ENCODE assay signal across 23 cellular contexts in genomic region chr12:3267690-3268089, GRCh38.
"Had no signal": no experiment of that assay in that cellular context is flagged by ENCODE, and none has a peak within 500 bp of the region (broad histone marks: within the 10 kb centered on the region; RNA-seq: fewer than 3 reads in every experiment).

No MANE protein-coding gene starts in this region.

- ATAC-seq: mucosa of descending colon; natural killer cell treated with Interleukin-12 subunit alpha and Interleukin-12 subunit beta and Interleukin-15 and Interleukin-18, amount 100 ng/mL, for 72 hours; sciatic nerve; stimulated activated effector memory CD8-positive, alpha-beta T cell treated with anti-CD3 and anti-CD28 coated beads, Interleukin-12 subunit alpha, Interleukin-12 subunit beta, amount 100 ng/mL, for 72 hours had no signal

- H3K27me3 ChIP-seq: hepatocyte, stomach, tibial artery, upper lobe of left lung had no signal

- H3K4me1 ChIP-seq: parathyroid adenoma had no signal

- H3K4me2 ChIP-seq: hepatocyte, smooth muscle cell had no signal

- DNase-seq: cerebellar nuclear complex; cortex of kidney; dorsolateral prefrontal cortex; effector CD4-positive, alpha-beta T cell; immature natural killer cell; islet precursor cell; kidney glomerular epithelial cell; mesenchymal stem cell; mucosa of descending colon; naive B cell; stimulated activated CD4-positive, alpha-beta T cell treated with anti-CD3 and anti-CD28 coated beads, Interleukin-12 subunit alpha, Interleukin-12 subunit beta, amount 100 ng/mL, for 4 hours; stimulated activated CD4-positive, alpha-beta T cell treated with anti-CD3 and anti-CD28 coated beads, Interleukin-2, amount 100 ng/mL, for 24 hours; stimulated activated CD4-positive, alpha-beta T cell treated with anti-CD3 and anti-CD28 coated beads, Interleukin-4, amount 100 ng/mL, for 24 hours; stimulated activated naive CD4-positive, alpha-beta T cell treated with Interleukin-2 at 50 U/mL for 16 hours; stomach; tibial artery; upper lobe of left lung had no signal

- H3K4me3 ChIP-seq: dorsolateral prefrontal cortex, hepatocyte, mucosa of descending colon, smooth muscle cell, stomach, tibial artery, upper lobe of left lung had no signal

- H3K9me3 ChIP-seq: mucosa of descending colon, stomach, tibial artery, upper lobe of left lung had no signal

- H3K27ac ChIP-seq: hepatocyte, parathyroid adenoma, stomach, tibial artery, upper lobe of left lung had no signal

- H3K36me3 ChIP-seq: stomach, tibial artery had no signal

- H3K9ac ChIP-seq: parathyroid adenoma had no signal
